10 cellular contexts compared by ENCODE assay signal in the genomic region with DNA sequence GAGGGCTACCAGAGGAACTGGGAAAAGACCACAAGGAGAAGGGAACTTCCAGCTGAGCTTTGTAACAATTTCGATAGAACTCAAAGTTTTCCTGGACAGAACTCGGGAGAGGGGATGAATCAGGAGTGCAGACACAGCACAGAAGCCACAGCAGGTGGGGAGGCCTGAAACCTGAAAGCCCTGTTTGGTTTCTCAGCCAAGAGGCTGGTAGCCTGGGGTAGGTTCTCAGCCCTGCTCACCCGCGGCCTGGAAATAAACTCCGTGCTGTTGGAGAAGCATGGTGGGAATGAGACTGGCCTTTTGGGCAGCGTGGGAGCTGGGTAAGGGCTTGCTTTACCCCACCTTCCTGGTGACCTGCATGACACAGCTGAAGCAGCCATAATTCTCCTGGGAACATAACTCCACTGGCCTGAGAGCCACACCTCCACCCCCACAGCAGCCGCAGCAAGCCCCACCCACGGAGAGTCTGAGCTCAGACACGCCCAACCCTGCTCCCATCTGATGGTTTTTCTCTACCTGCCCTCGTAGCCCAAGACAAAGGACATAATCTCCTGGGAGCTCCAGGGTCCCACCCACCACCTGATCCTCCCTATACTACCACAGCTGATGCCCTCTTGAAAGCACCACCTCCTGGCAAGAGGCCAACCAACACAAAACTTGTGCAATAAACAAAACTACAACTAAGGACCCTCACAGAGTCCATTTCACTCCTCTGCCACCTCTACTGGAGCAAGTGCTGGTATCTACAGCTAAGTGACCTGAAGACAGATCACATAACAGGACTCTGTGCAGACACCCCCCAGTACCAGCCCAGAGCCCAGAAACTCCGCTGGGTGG. TPM values are rescaled to one million over a fixed set of nuclear protein-coding genes. Genes with fewer than 3 reads are reported as not detected.
DNase-seq lines count a peak whose midpoint lies in the region; ATAC-seq and TF ChIP-seq lines count a peak whose summit lies in the region.
"Had no signal": no experiment of that assay in that cellular context is flagged by ENCODE, and none has a peak within 500 bp of the region (broad histone marks: within the 10 kb centered on the region; RNA-seq: fewer than 3 reads in every experiment).

No MANE protein-coding gene starts in this region.

- H3K4me3 ChIP-seq in GM23248 (no peak overlapping the region), colonic mucosa (no peak overlapping the region), retinal pigment epithelial cell (ENCODE audit: low read length) (no peak overlapping the region)
- H3K4me3 ChIP-seq: upper lobe of right lung had no signal

- H3K9ac ChIP-seq in GM23248 (no peak overlapping the region), colonic mucosa (ENCODE audit: low read depth in 2 of 2, low read length in 2 of 2) (no peak overlapping the region)

- DNase-seq in GM23248 (peak; percentile 32), NCI-H187 (lab: John Stamatoyannopoulos, UW) (peak; percentile 71 to 75), colonic mucosa (peak; percentile 71), retinal pigment epithelial cell (ENCODE audit: low read depth) (peak; percentile 18), HPDE6-E6E7 (ENCODE audit: extremely low spot score) (no peak), COLO829 (ENCODE audit: low spot score) (no peak), DMS79 (lab: John Stamatoyannopoulos, UW) (no peak)
- DNase-seq: upper lobe of right lung had no signal

- H3K36me3 ChIP-seq in GM23248 (ENCODE audit: low read depth), result no peaks in the 10 kb centered on the region
- no peaks in the 10 kb centered on the region for H3K36me3 ChIP-seq in colonic mucosa
- H3K36me3 ChIP-seq: upper lobe of right lung had no signal

- H3K27ac ChIP-seq in GM23248 (no peak overlapping the region), colonic mucosa (no peak overlapping the region)
- H3K27ac ChIP-seq: upper lobe of right lung had no signal

- in situ Hi-C loops in GM23248 (cut with MboI), result no loop called here

- TF ChIP-seq CTCF in colonic mucosa (IDR thresholded peaks at IDR 0.05) (no peak), retinal pigment epithelial cell (conservative IDR thresholded peaks at IDR 0.05; ENCODE audit: low read depth, low read length) (no peak)

- H2AFZ ChIP-seq in GM23248, result no peak overlapping the region

- H3F3A ChIP-seq in GM23248 (ENCODE audit: insufficient read depth), result peaks cover 11% of the 10 kb centered on the region

- intact Hi-C loops in colonic mucosa (cut with DNase I), result no loop called here

- no peaks in the 10 kb centered on the region for H3K9me2 ChIP-seq in GM23248 (ENCODE audit: insufficient read depth)

- no peak for ATAC-seq in HG03457 (IDR thresholded peaks at IDR 0.05; ENCODE audit: unreplicated experiment)
- ATAC-seq: SK-N-SH treated with all-trans-retinoic acid at 6 μM for 48 hours, upper lobe of right lung had no signal

- H4K20me1 ChIP-seq in GM23248 (ENCODE audit: insufficient read depth), result no peaks in the 10 kb centered on the region

- no peak overlapping the region for H3K4me2 ChIP-seq in GM23248 (ENCODE audit: unreplicated experiment)

- H3K79me2 ChIP-seq in GM23248 (ENCODE audit: insufficient read depth), result peaks cover 18% of the 10 kb centered on the region; the same call in 1 of the 2 replicates

- WGBS in GM23248 (ENCODE audit: low coverage in 1 of 2, low lambda C conversion rate in 2 of 2, missing lambda C conversion rate in 2 of 2), 2 experiments, result 59 to 63% methylated on average over 11 of the region's 11 CpGs

- H3K9me3 ChIP-seq in GM23248 (ENCODE audit: low read depth) (no peaks in the 10 kb centered on the region), colonic mucosa (no peaks in the 10 kb centered on the region)
- H3K9me3 ChIP-seq: upper lobe of right lung had no signal

- H3K4me1 ChIP-seq in GM23248 (ENCODE audit: insufficient read depth) (peaks cover 13% of the 10 kb centered on the region), colonic mucosa (no peaks in the 10 kb centered on the region)
- H3K4me1 ChIP-seq: upper lobe of right lung had no signal

- H3K27me3 ChIP-seq in GM23248 (replicated peaks; ENCODE audit: insufficient read depth) (no peaks in the 10 kb centered on the region), colonic mucosa (no peaks in the 10 kb centered on the region)
- H3K27me3 ChIP-seq: upper lobe of right lung had no signal

RNA-seq across cellular contexts. Expression of gene CHRM5, which starts 52.5 kb away (rescaled TPM):
- total RNA-seq in GM23248 (2014; rRNA removed; shearing (Covaris generic)), result 0.43 TPM in 1 of 2 replicates, not detected in the other
- polyA plus RNA-seq in GM23248 (2016; fragmentation: Nextera tagmentation; extraction: Ambion mirVana), result 0.05 TPM in 1 of 2 replicates, not detected in the other
- not detected for total RNA-seq in colonic mucosa
- total RNA-seq: upper lobe of right lung had no signal

Comparison
In these comparisons a context has a peak if more than half of its experiments do, and no peak if none do; other contexts are left out.
1. DNase-seq: peak in GM23248 (single experiment), NCI-H187 (2 of 2), colonic mucosa (single experiment) and retinal pigment epithelial cell (single experiment); none in HPDE6-E6E7 (single experiment), COLO829 (single experiment) and DMS79 (single experiment).